In genomic region chr2:127740665-127741287, GRCh38 we compare ENCODE assay signal across 14 cellular contexts. TPM values are rescaled to one million over a fixed set of nuclear protein-coding genes. Genes with fewer than 3 reads are reported as not detected.
DNase-seq lines count a peak whose midpoint lies in the region; ATAC-seq and FAIRE-seq lines count a peak whose summit lies in the region.
"Had no signal": no experiment of that assay in that cellular context is flagged by ENCODE, and none has a peak within 500 bp of the region (broad histone marks: within the 10 kb centered on the region; RNA-seq: fewer than 3 reads in every experiment).

No MANE protein-coding gene starts in this region.

- H3K27ac Mint-ChIP-seq in activated T-cell treated with anti-CD3 and anti-CD28 coated beads, Interleukin-2, amount 50 U/mL, for 72 hours: peak overlapping the region; percentile 58
- peak overlapping the region; percentile 47 for H3K27ac Mint-ChIP-seq in activated T-helper 1 cell treated with anti-CD3 and anti-CD28 coated beads, Interleukin-12 subunit alpha, Interleukin-12 subunit beta, Interleukin-2, Interleukin-4 antibody, amounts not matched to agents 30 ng/mL and 10 ng/mL and 1 ng/mL, durations not matched to agents 14 hours and 24 hours and 36 hours

- peaks cover 4 to 8% of the 10 kb centered on the region in 2 donors for H3K36me3 ChIP-seq in small intestine (ENCODE audit: control insufficient read depth in 2 of 2, insufficient read depth in 2 of 2, low read length in 2 of 2)
- H3K36me3 ChIP-seq: right lobe of liver, vagina had no signal

- no peak for ATAC-seq in activated T-cell treated with anti-CD3 and anti-CD28 coated beads, Interleukin-2, amount 50 U/mL, for 72 hours (replicated peaks in 1 of 2)
- ATAC-seq in HG02973 (IDR thresholded peaks at IDR 0.05; ENCODE audit: unreplicated experiment) (no peak), GM21528 (IDR thresholded peaks at IDR 0.05; ENCODE audit: low FRiP score, unreplicated experiment) (no peak)
- ATAC-seq: stimulated activated naive CD8-positive, alpha-beta T cell treated with anti-CD3 and anti-CD28 coated beads, Interleukin-15, amount 100 ng/mL, for 72 hours had no signal

- no peaks in the 10 kb centered on the region for H3K27me3 ChIP-seq in small intestine (ENCODE audit: control insufficient read depth in 2 of 2, insufficient read depth in 2 of 2, low read length in 2 of 2)
- H3K27me3 ChIP-seq: right lobe of liver, vagina had no signal

- no peak for FAIRE-seq in small intestine (lab: Jason Lieb, UNC)

- H3K27ac ChIP-seq in small intestine (ENCODE audit: low read depth in 1 of 2, low read length in 1 of 2): no peak overlapping the region
- H3K27ac ChIP-seq: epithelial cell of prostate, left ventricle myocardium inferior, right lobe of liver, vagina had no signal

- 90 to 93% (median 91%) methylated on average over 3 of the region's 3 CpGs for WGBS in small intestine, 3 donors

- peak overlapping the region in 1 of 2 donors; percentile 59 for H3K4me3 Mint-ChIP-seq in activated T-cell treated with anti-CD3 and anti-CD28 coated beads, Interleukin-2, amount 50 U/mL, for 72 hours
- H3K4me3 Mint-ChIP-seq in activated T-helper 1 cell treated with anti-CD3 and anti-CD28 coated beads, Interleukin-12 subunit alpha, Interleukin-12 subunit beta, Interleukin-2, Interleukin-4 antibody, amounts not matched to agents 30 ng/mL and 10 ng/mL and 1 ng/mL, durations not matched to agents 14 hours and 24 hours and 36 hours: no peak overlapping the region
- H3K4me3 Mint-ChIP-seq: stimulated activated naive CD8-positive, alpha-beta T cell treated with anti-CD3 and anti-CD28 coated beads, Interleukin-15, amount 100 ng/mL, for 72 hours had no signal

- no peaks in the 10 kb centered on the region for H3K27me3 Mint-ChIP-seq in activated T-cell treated with anti-CD3 and anti-CD28 coated beads, Interleukin-2, amount 50 U/mL, for 72 hours (ENCODE audit: low read depth)
- H3K27me3 Mint-ChIP-seq in activated T-helper 1 cell treated with anti-CD3 and anti-CD28 coated beads, Interleukin-12 subunit alpha, Interleukin-12 subunit beta, Interleukin-2, Interleukin-4 antibody, amounts not matched to agents 30 ng/mL and 10 ng/mL and 1 ng/mL, durations not matched to agents 14 hours and 24 hours and 36 hours (ENCODE audit: insufficient read depth): no peaks in the 10 kb centered on the region
- H3K27me3 Mint-ChIP-seq: stimulated activated naive CD8-positive, alpha-beta T cell treated with anti-CD3 and anti-CD28 coated beads, Interleukin-15, amount 100 ng/mL, for 72 hours had no signal

- peaks cover 7 to 29% of the 10 kb centered on the region in 2 donors for H3K36me3 Mint-ChIP-seq in activated T-cell treated with anti-CD3 and anti-CD28 coated beads, Interleukin-2, amount 50 U/mL, for 72 hours (ENCODE audit: insufficient read depth in 2 of 2)
- H3K36me3 Mint-ChIP-seq in activated T-helper 1 cell treated with anti-CD3 and anti-CD28 coated beads, Interleukin-12 subunit alpha, Interleukin-12 subunit beta, Interleukin-2, Interleukin-4 antibody, amounts not matched to agents 30 ng/mL and 10 ng/mL and 1 ng/mL, durations not matched to agents 14 hours and 24 hours and 36 hours (ENCODE audit: low read depth): peaks cover 46% of the 10 kb centered on the region

- no peak for DNase-seq in activated T-cell treated with anti-CD3 and anti-CD28 coated beads, Interleukin-2, amount 50 U/mL, for 72 hours
- DNase-seq in activated T-cell treated with anti-CD3 and anti-CD28 coated beads, Interleukin-2, amount 50 U/mL, for 48 hours: no peak
- DNase-seq in NCI-H146 treated with DMSO at 0.1 percent for 48 hours (lab: John Stamatoyannopoulos, UW; ENCODE audit: unreplicated experiment) (peak; percentile 88), small intestine (peak; percentile 43), T1000 (lab: John Stamatoyannopoulos, UW) (no peak)
- DNase-seq in activated T-helper 1 cell treated with anti-CD3 and anti-CD28 coated beads, Interleukin-12 subunit alpha, Interleukin-12 subunit beta, Interleukin-2, Interleukin-4 antibody, amounts not matched to agents 30 ng/mL and 10 ng/mL and 1 ng/mL, durations not matched to agents 14 hours and 24 hours and 36 hours (ENCODE audit: low spot score): no peak
- DNase-seq: head of caudate nucleus; left ventricle myocardium inferior; right lobe of liver; stimulated activated naive CD8-positive, alpha-beta T cell treated with anti-CD3 and anti-CD28 coated beads, Interleukin-15, amount 100 ng/mL, for 72 hours had no signal

- H3K4me1 Mint-ChIP-seq in activated T-cell treated with anti-CD3 and anti-CD28 coated beads, Interleukin-2, amount 50 U/mL, for 72 hours (ENCODE audit: low read depth): peaks cover 62% of the 10 kb centered on the region
- H3K4me1 Mint-ChIP-seq in activated T-helper 1 cell treated with anti-CD3 and anti-CD28 coated beads, Interleukin-12 subunit alpha, Interleukin-12 subunit beta, Interleukin-2, Interleukin-4 antibody, amounts not matched to agents 30 ng/mL and 10 ng/mL and 1 ng/mL, durations not matched to agents 14 hours and 24 hours and 36 hours (ENCODE audit: low read depth): peaks cover 53% of the 10 kb centered on the region

- H3K4me3 ChIP-seq in small intestine (ENCODE audit: low read depth in 1 of 2, low read length in 2 of 2): no peak overlapping the region
- H3K4me3 ChIP-seq: left ventricle myocardium inferior, right lobe of liver, vagina had no signal

- H3K9me3 ChIP-seq in small intestine (ENCODE audit: control insufficient read depth, low read depth): no peaks in the 10 kb centered on the region
- H3K9me3 ChIP-seq: left ventricle myocardium inferior, right lobe of liver, vagina had no signal

- no peaks in the 10 kb centered on the region for H3K4me1 ChIP-seq in small intestine (ENCODE audit: control insufficient read depth in 2 of 2, insufficient read depth in 1 of 2, low read depth in 1 of 2, low read length in 1 of 2)
- H3K4me1 ChIP-seq: left ventricle myocardium inferior, vagina had no signal

- intact Hi-C loops in activated T-helper 1 cell treated with anti-CD3 and anti-CD28 coated beads, Interleukin-12 subunit alpha, Interleukin-12 subunit beta, Interleukin-2, Interleukin-4 antibody, amounts not matched to agents 30 ng/mL and 10 ng/mL and 1 ng/mL, durations not matched to agents 14 hours and 24 hours and 36 hours (cut with micrococcal nuclease): no loop called here

- H3K9me3 Mint-ChIP-seq in activated T-cell treated with anti-CD3 and anti-CD28 coated beads, Interleukin-2, amount 50 U/mL, for 72 hours: no peaks in the 10 kb centered on the region
- no peaks in the 10 kb centered on the region for H3K9me3 Mint-ChIP-seq in activated T-helper 1 cell treated with anti-CD3 and anti-CD28 coated beads, Interleukin-12 subunit alpha, Interleukin-12 subunit beta, Interleukin-2, Interleukin-4 antibody, amounts not matched to agents 30 ng/mL and 10 ng/mL and 1 ng/mL, durations not matched to agents 14 hours and 24 hours and 36 hours
- H3K9me3 Mint-ChIP-seq: stimulated activated naive CD8-positive, alpha-beta T cell treated with anti-CD3 and anti-CD28 coated beads, Interleukin-15, amount 100 ng/mL, for 72 hours had no signal

RNA-seq across cellular contexts. Expression of gene SFT2D3, which starts 39.5 kb away (rescaled TPM):
- 1 to 10 TPM; 3.7 to 4.7 TPM for total RNA-seq in activated T-cell treated with anti-CD3 and anti-CD28 coated beads, Interleukin-2, amount 50 U/mL, for 72 hours
- 6.6 and 7.1 TPM in 2 replicates for total RNA-seq in activated T-helper 1 cell treated with anti-CD3 and anti-CD28 coated beads, Interleukin-12 subunit alpha, Interleukin-12 subunit beta, Interleukin-2, Interleukin-4 antibody, amounts not matched to agents 30 ng/mL and 10 ng/mL and 1 ng/mL, durations not matched to agents 14 hours and 24 hours and 36 hours
- polyA plus RNA-seq in small intestine: 1 to 10 TPM; 3.8 to 7.4 (median 4.7) TPM

Comparison
In these comparisons a context has a peak if more than half of its experiments do, and no peak if none do; other contexts are left out.
1. DNase-seq: peak in NCI-H146 treated with DMSO at 0.1 percent for 48 hours (single experiment) and small intestine (single experiment); none in activated T-cell treated with anti-CD3 and anti-CD28 coated beads, Interleukin-2, amount 50 U/mL, for 72 hours (0 of 2), activated T-cell treated with anti-CD3 and anti-CD28 coated beads, Interleukin-2, amount 50 U/mL, for 48 hours (0 of 2), activated T-helper 1 cell treated with anti-CD3 and anti-CD28 coated beads, Interleukin-12 subunit alpha, Interleukin-12 subunit beta, Interleukin-2, Interleukin-4 antibody, amounts not matched to agents 30 ng/mL and 10 ng/mL and 1 ng/mL, durations not matched to agents 14 hours and 24 hours and 36 hours (single experiment) and T1000 (single experiment).